In the genomic region with DNA sequence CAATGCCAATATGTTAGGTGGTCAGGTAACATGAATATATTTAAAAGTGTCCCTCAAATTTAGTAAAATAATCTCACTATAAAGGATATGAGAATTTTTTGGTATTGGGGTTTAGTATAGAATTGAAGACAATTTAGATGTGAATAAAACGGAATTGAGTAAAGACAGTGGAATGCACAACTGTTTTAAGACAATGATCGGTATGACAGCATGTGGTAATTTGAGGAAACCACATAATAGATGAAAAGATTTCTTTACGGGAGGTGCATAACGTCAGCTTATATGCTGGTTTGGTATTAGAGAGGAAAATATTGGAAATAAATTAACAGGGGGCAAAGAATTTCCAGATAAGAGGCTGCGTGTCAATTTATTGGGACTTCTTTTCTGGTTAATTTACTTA, we compare ENCODE assay signal across 20 cellular contexts.
DNase-seq lines count a peak whose midpoint lies in the region; ATAC-seq, FAIRE-seq and TF ChIP-seq lines count a peak whose summit lies in the region.
"Had no signal": no experiment of that assay in that cellular context is flagged by ENCODE, and none has a peak within 500 bp of the region (broad histone marks: within the 10 kb centered on the region; RNA-seq: fewer than 3 reads in every experiment).

No MANE protein-coding gene starts in this region.

- H3K9me3 ChIP-seq in PC-3 (ENCODE audit: low read length) (no peaks in the 10 kb centered on the region), astrocyte (ENCODE audit: insufficient read depth, low read depth, low read length) (no peaks in the 10 kb centered on the region)
- H3K9me3 ChIP-seq: BE2C had no signal

- BruUV-seq in PC-3 (replicated peaks; lab: Mats Ljungman, UMichigan), result no TSS peak

- no peaks in the 10 kb centered on the region for H3K27me3 Mint-ChIP-seq in astrocyte (ENCODE audit: low read depth, unreplicated experiment)
- H3K27me3 Mint-ChIP-seq in T-helper 2 cell treated with Interferon-gamma antibody and Interleukin-4, amounts not matched to agents 5 μg/mL and 100 μg/mL, for 36 hours (ENCODE audit: low read depth), result no peaks in the 10 kb centered on the region
- no peaks in the 10 kb centered on the region for H3K27me3 Mint-ChIP-seq in activated CD4-positive, alpha-beta T cell treated with anti-CD3 and anti-CD28 coated beads, Interleukin-2, amount 10 ng/mL, durations not matched to agents 24 days and 14 days

- no peak overlapping the region for H3K4me2 ChIP-seq in PC-3 (ENCODE audit: low read length)
- no peak overlapping the region for H3K4me2 ChIP-seq in astrocyte (ENCODE audit: low read length)

- H3K4me3 ChIP-seq in PC-3 (ENCODE audit: low read length), result no peak overlapping the region
- H3K4me3 ChIP-seq in astrocyte (ENCODE audit: insufficient read depth, low read depth, low read length), result no peak overlapping the region
- no peak overlapping the region for H3K4me3 ChIP-seq in H7 (ENCODE audit: insufficient read depth, low read depth, low read length)
- H3K4me3 ChIP-seq: GM23248 had no signal

- POLR2A ChIA-PET in PC-3 (lab: Charles Lee; ENCODE audit: unreplicated experiment), result no interaction called here

- H3F3A ChIP-seq in PC-3 (ENCODE audit: low read length, unreplicated experiment), result no peaks in the 10 kb centered on the region

- no peaks in the 10 kb centered on the region for H3K9me3 Mint-ChIP-seq in astrocyte (ENCODE audit: unreplicated experiment)
- H3K9me3 Mint-ChIP-seq in T-helper 2 cell treated with Interferon-gamma antibody and Interleukin-4, amounts not matched to agents 5 μg/mL and 100 μg/mL, for 36 hours, result peaks cover 18% of the 10 kb centered on the region
- no peaks in the 10 kb centered on the region for H3K9me3 Mint-ChIP-seq in activated CD4-positive, alpha-beta T cell treated with anti-CD3 and anti-CD28 coated beads, Interleukin-2, amount 10 ng/mL, durations not matched to agents 24 days and 14 days

- H3K4me3 Mint-ChIP-seq in astrocyte (ENCODE audit: unreplicated experiment), result no peak overlapping the region
- no peak overlapping the region for H3K4me3 Mint-ChIP-seq in T-helper 2 cell treated with Interferon-gamma antibody and Interleukin-4, amounts not matched to agents 5 μg/mL and 100 μg/mL, for 36 hours
- no peak overlapping the region for H3K4me3 Mint-ChIP-seq in activated CD4-positive, alpha-beta T cell treated with anti-CD3 and anti-CD28 coated beads, Interleukin-2, amount 10 ng/mL, durations not matched to agents 24 days and 14 days

- H3K4me1 ChIP-seq in PC-3 (ENCODE audit: insufficient read depth, low read length) (no peaks in the 10 kb centered on the region), astrocyte (ENCODE audit: insufficient read depth, low read length) (no peaks in the 10 kb centered on the region)
- H3K4me1 ChIP-seq: BE2C had no signal

- H3K27ac Mint-ChIP-seq in astrocyte (ENCODE audit: unreplicated experiment), result no peak overlapping the region
- H3K27ac Mint-ChIP-seq in T-helper 2 cell treated with Interferon-gamma antibody and Interleukin-4, amounts not matched to agents 5 μg/mL and 100 μg/mL, for 36 hours, result no peak overlapping the region
- H3K27ac Mint-ChIP-seq in activated CD4-positive, alpha-beta T cell treated with anti-CD3 and anti-CD28 coated beads, Interleukin-2, amount 10 ng/mL, durations not matched to agents 24 days and 14 days, result no peak overlapping the region

- H3K36me3 ChIP-seq in PC-3 (ENCODE audit: low read depth, low read length) (no peaks in the 10 kb centered on the region), astrocyte (ENCODE audit: insufficient read depth, low read length) (no peaks in the 10 kb centered on the region), H7 (replicated peaks; ENCODE audit: control insufficient read depth, insufficient read depth, low read length) (no peaks in the 10 kb centered on the region)
- H3K36me3 ChIP-seq: BE2C had no signal

- TF ChIP-seq CTCF in PC-3 (conservative IDR thresholded peaks at IDR 0.05; ENCODE audit: low read depth, low read length) (no peak), astrocyte (IDR thresholded peaks at IDR 0.05; ENCODE audit: insufficient read depth, low read depth, low read length) (no peak)

- DNase-seq in ELR (ENCODE audit: low read depth) (peak; percentile 65), PC-3 (peak; percentile 15), astrocyte (ENCODE audit: low read depth) (peak; percentile 8), urothelium cell line (ENCODE audit: low spot score) (peak; percentile 27), H7 (no peak)
- no peak for DNase-seq in T-helper 2 cell treated with Interferon-gamma antibody and Interleukin-4, amounts not matched to agents 5 μg/mL and 100 μg/mL, for 36 hours (ENCODE audit: low spot score)
- DNase-seq in activated CD4-positive, alpha-beta T cell treated with anti-CD3 and anti-CD28 coated beads, Interleukin-2, amount 10 ng/mL, durations not matched to agents 24 days and 14 days, result no peak
- DNase-seq: BE2C, DMS53, GM23248, Kasumi-1, MM.1S, NCI-H1048, NCI-H1436, NCI-H187 treated with DMSO at 0.1 percent for 48 hours, NCI-H748 treated with DMSO at 0.1 percent for 48 hours, T-helper 1 cell had no signal

- H3K27ac ChIP-seq in PC-3 (ENCODE audit: low read length), result no peak overlapping the region
- no peak overlapping the region for H3K27ac ChIP-seq in astrocyte (ENCODE audit: low read depth, low read length)
- H3K27ac ChIP-seq: GM23248 had no signal

- CTCF ChIA-PET in PC-3 (lab: Charles Lee), result no interaction called here

- H3K36me3 Mint-ChIP-seq in astrocyte (ENCODE audit: low read depth, unreplicated experiment), result no peaks in the 10 kb centered on the region
- H3K36me3 Mint-ChIP-seq in T-helper 2 cell treated with Interferon-gamma antibody and Interleukin-4, amounts not matched to agents 5 μg/mL and 100 μg/mL, for 36 hours (ENCODE audit: low read depth), result no peaks in the 10 kb centered on the region
- no peaks in the 10 kb centered on the region for H3K36me3 Mint-ChIP-seq in activated CD4-positive, alpha-beta T cell treated with anti-CD3 and anti-CD28 coated beads, Interleukin-2, amount 10 ng/mL, durations not matched to agents 24 days and 14 days (ENCODE audit: low read depth)

- H3K9ac ChIP-seq in PC-3 (ENCODE audit: low read length), result no peak overlapping the region
- no peak overlapping the region for H3K9ac ChIP-seq in astrocyte (ENCODE audit: low read length)
- H3K9ac ChIP-seq: GM23248 had no signal

- H3K27me3 ChIP-seq in PC-3 (ENCODE audit: low read length) (no peaks in the 10 kb centered on the region), astrocyte (ENCODE audit: insufficient read depth, low read length) (no peaks in the 10 kb centered on the region), H7 (ENCODE audit: control insufficient read depth, insufficient read depth, low read length) (no peaks in the 10 kb centered on the region)
- H3K27me3 ChIP-seq: BE2C had no signal

- no peak for ATAC-seq in PC-3
- ATAC-seq: HCT116, SK-N-SH treated with all-trans-retinoic acid at 6 μM for 48 hours had no signal

- H4K20me1 ChIP-seq in PC-3 (ENCODE audit: low read length), result no peaks in the 10 kb centered on the region
- no peaks in the 10 kb centered on the region for H4K20me1 ChIP-seq in astrocyte (ENCODE audit: insufficient read depth, low read length)

- H3K4me1 Mint-ChIP-seq in astrocyte (ENCODE audit: low read depth, unreplicated experiment), result no peaks in the 10 kb centered on the region
- no peaks in the 10 kb centered on the region for H3K4me1 Mint-ChIP-seq in T-helper 2 cell treated with Interferon-gamma antibody and Interleukin-4, amounts not matched to agents 5 μg/mL and 100 μg/mL, for 36 hours (ENCODE audit: low read depth)
- H3K4me1 Mint-ChIP-seq in activated CD4-positive, alpha-beta T cell treated with anti-CD3 and anti-CD28 coated beads, Interleukin-2, amount 10 ng/mL, durations not matched to agents 24 days and 14 days, result no peaks in the 10 kb centered on the region

- intact Hi-C loops in PC-3 (cut with micrococcal nuclease), result no loop called here
- intact Hi-C loops in activated CD4-positive, alpha-beta T cell treated with anti-CD3 and anti-CD28 coated beads, Interleukin-2, amount 10 ng/mL, durations not matched to agents 24 days and 14 days (cut with micrococcal nuclease), result no loop called here

- no peaks in the 10 kb centered on the region for H3K79me2 ChIP-seq in PC-3 (ENCODE audit: low read length)
- no peaks in the 10 kb centered on the region for H3K79me2 ChIP-seq in astrocyte (ENCODE audit: insufficient read depth, low read length)

- H2AFZ ChIP-seq in PC-3 (ENCODE audit: low read length), result no peak overlapping the region
- H2AFZ ChIP-seq in astrocyte (ENCODE audit: low read depth, low read length), result no peak overlapping the region
- H2AFZ ChIP-seq: GM23248 had no signal

- no peaks in the 10 kb centered on the region for H3K9me2 ChIP-seq in PC-3 (replicated peaks; ENCODE audit: low read length)

- no peak for FAIRE-seq in astrocyte (lab: Jason Lieb, UNC)
- FAIRE-seq in urothelium cell line (lab: Jason Lieb, UNC), result no peak
- FAIRE-seq: D721Med had no signal

Comparison
In these comparisons a context has a peak if more than half of its experiments do, and no peak if none do; other contexts are left out.
1. DNase-seq: peak in ELR (single experiment), PC-3 (single experiment), astrocyte (single experiment) and urothelium cell line (single experiment); none in T-helper 2 cell treated with Interferon-gamma antibody and Interleukin-4, amounts not matched to agents 5 μg/mL and 100 μg/mL, for 36 hours (single experiment), activated CD4-positive, alpha-beta T cell treated with anti-CD3 and anti-CD28 coated beads, Interleukin-2, amount 10 ng/mL, durations not matched to agents 24 days and 14 days (single experiment) and H7 (single experiment).